ENCODE assay signal across 13 cellular contexts in the genomic region with DNA sequence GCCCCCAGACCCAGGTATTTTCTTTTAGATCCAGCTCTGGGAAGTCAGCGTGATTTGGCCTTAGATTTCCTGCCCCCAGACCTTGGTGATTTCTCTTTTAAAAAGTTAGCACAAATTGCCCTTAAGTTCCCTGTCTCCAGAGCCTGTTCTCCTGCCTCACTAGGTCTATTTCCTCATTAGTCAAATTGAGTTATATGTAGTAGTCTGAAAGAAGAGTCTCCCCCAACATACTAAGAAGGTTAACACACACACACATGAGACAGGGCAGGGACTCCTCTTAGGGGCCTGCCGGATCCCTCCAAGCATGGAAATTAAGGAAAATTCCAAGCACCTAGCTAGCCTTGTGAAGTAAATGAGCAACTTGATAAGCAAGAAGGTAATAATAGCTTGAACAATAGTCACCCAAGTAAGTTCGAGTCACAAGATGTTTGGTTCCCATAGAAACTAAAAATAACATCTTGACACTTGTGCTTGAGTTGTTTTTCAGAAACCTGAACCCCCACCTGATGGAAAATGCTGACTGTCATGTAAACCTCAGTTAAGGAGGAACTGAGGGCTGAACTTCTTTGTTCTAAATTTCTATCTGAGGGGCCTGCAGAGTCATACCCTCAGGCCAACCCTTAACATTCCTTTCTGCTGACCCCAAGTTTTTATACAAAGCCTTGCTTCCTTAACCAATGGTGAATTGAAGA. TPM values are rescaled to one million over a fixed set of nuclear protein-coding genes. Genes with fewer than 3 reads are reported as not detected.
DNase-seq lines count a peak whose midpoint lies in the region; ATAC-seq, FAIRE-seq and TF ChIP-seq lines count a peak whose summit lies in the region.
"Had no signal": no experiment of that assay in that cellular context is flagged by ENCODE, and none has a peak within 500 bp of the region (broad histone marks: within the 10 kb centered on the region; RNA-seq: fewer than 3 reads in every experiment).

No MANE protein-coding gene starts in this region.

- no peak for TF ChIP-seq POLR2A in H54 (IDR thresholded peaks at IDR 0.05; ENCODE audit: low read depth, low read length)

- intact Hi-C loops in activated CD8-positive, alpha-beta T cell treated with anti-CD3 and anti-CD28 coated beads for 36 hours (cut with micrococcal nuclease) = no loop called here

- CTCF ChIA-PET in activated CD8-positive, alpha-beta T cell treated with anti-CD3 and anti-CD28 coated beads for 36 hours (lab: Charles Lee) = no interaction called here

- H3K27ac Mint-ChIP-seq in stimulated activated naive CD8-positive, alpha-beta T cell treated with anti-CD3 and anti-CD28 coated beads, Interleukin-15, amount 100 ng/mL, for 72 hours = peak overlapping the region in 1 of 2 donors; percentile 56
- H3K27ac Mint-ChIP-seq in activated CD8-positive, alpha-beta T cell treated with anti-CD3 and anti-CD28 coated beads for 36 hours = peak overlapping the region; percentile 64

- H3K4me3 Mint-ChIP-seq in stimulated activated naive CD8-positive, alpha-beta T cell treated with anti-CD3 and anti-CD28 coated beads, Interleukin-15, amount 100 ng/mL, for 72 hours = no peak overlapping the region
- H3K4me3 Mint-ChIP-seq in activated CD8-positive, alpha-beta T cell treated with anti-CD3 and anti-CD28 coated beads for 36 hours = no peak overlapping the region

- H3K27me3 Mint-ChIP-seq in stimulated activated naive CD8-positive, alpha-beta T cell treated with anti-CD3 and anti-CD28 coated beads, Interleukin-15, amount 100 ng/mL, for 72 hours = no peaks in the 10 kb centered on the region
- H3K27me3 Mint-ChIP-seq in activated CD8-positive, alpha-beta T cell treated with anti-CD3 and anti-CD28 coated beads for 36 hours = no peaks in the 10 kb centered on the region

- peaks cover 16% of the 10 kb centered on the region for H3K4me1 Mint-ChIP-seq in stimulated activated naive CD8-positive, alpha-beta T cell treated with anti-CD3 and anti-CD28 coated beads, Interleukin-15, amount 100 ng/mL, for 72 hours
- peaks cover 13% of the 10 kb centered on the region for H3K4me1 Mint-ChIP-seq in activated CD8-positive, alpha-beta T cell treated with anti-CD3 and anti-CD28 coated beads for 36 hours (ENCODE audit: low read depth)

- no peak for FAIRE-seq in H54 (lab: Jason Lieb, UNC)

- peak; percentile 34 for ATAC-seq in stimulated activated naive CD8-positive, alpha-beta T cell treated with anti-CD3 and anti-CD28 coated beads, Interleukin-15, Interleukin-2, amounts not matched to agents 100 U/mL and 50 U/mL, for 24 hours
- ATAC-seq in stimulated activated naive CD8-positive, alpha-beta T cell treated with anti-CD3 and anti-CD28 coated beads, Interleukin-15, amount 100 ng/mL, for 72 hours = no peak
- ATAC-seq in activated CD8-positive, alpha-beta T cell treated with anti-CD3 and anti-CD28 coated beads for 36 hours = peak; percentile 55
- ATAC-seq in HG03045 (IDR thresholded peaks at IDR 0.05; ENCODE audit: unreplicated experiment) = no peak
- ATAC-seq: heart left ventricle had no signal

- TF ChIP-seq CTCF in activated CD8-positive, alpha-beta T cell treated with anti-CD3 and anti-CD28 coated beads for 36 hours (IDR thresholded peaks at IDR 0.05) = no peak

- peaks cover 53% of the 10 kb centered on the region for H3K36me3 Mint-ChIP-seq in activated CD8-positive, alpha-beta T cell treated with anti-CD3 and anti-CD28 coated beads for 36 hours (ENCODE audit: low read depth)

- DNase-seq in stimulated activated naive CD8-positive, alpha-beta T cell treated with anti-CD3 and anti-CD28 coated beads, Interleukin-15, Interleukin-2, amounts not matched to agents 100 U/mL and 50 U/mL, for 24 hours = no peak
- no peak for DNase-seq in stimulated activated naive CD8-positive, alpha-beta T cell treated with anti-CD3 and anti-CD28 coated beads, Interleukin-15, amount 100 ng/mL, for 72 hours
- DNase-seq in activated CD8-positive, alpha-beta T cell treated with anti-CD3 and anti-CD28 coated beads for 36 hours = no peak
- DNase-seq in kidney tubule cell (ENCODE audit: low spot score) (peak; percentile 87), medulla oblongata (ENCODE audit: extremely low spot score) (no peak), H54 (ENCODE audit: insufficient read length, low spot score) (no peak), GF-D8 (lab: John Stamatoyannopoulos, UW) (no peak)
- DNase-seq: heart left ventricle; NCI-H1092; NCI-H510A; posterior cingulate gyrus; stimulated activated CD4-positive, alpha-beta T cell treated with anti-CD3 and anti-CD28 coated beads, Interleukin-1b, Interleukin-23, amount 100 ng/mL, for 48 hours had no signal

- POLR2A ChIA-PET in activated CD8-positive, alpha-beta T cell treated with anti-CD3 and anti-CD28 coated beads for 36 hours (lab: Charles Lee) = interaction anchor here (0.6 to 1.3 kb wide), 2 partner anchors 8 to 72 kb away, joined by 3 read pairs; no protein-coding TSS in a partner anchor

- peaks cover 4 to 7% of the 10 kb centered on the region in 2 donors for H3K9me3 Mint-ChIP-seq in stimulated activated naive CD8-positive, alpha-beta T cell treated with anti-CD3 and anti-CD28 coated beads, Interleukin-15, amount 100 ng/mL, for 72 hours
- peaks cover 3% of the 10 kb centered on the region for H3K9me3 Mint-ChIP-seq in activated CD8-positive, alpha-beta T cell treated with anti-CD3 and anti-CD28 coated beads for 36 hours

RNA-seq across cellular contexts. Expression of a gene that starts 51.6 kb away (rescaled TPM):
- 100 to 1,000 TPM; 216 to 221 TPM for total RNA-seq in activated CD8-positive, alpha-beta T cell treated with anti-CD3 and anti-CD28 coated beads for 36 hours

Comparison
In these comparisons a context has a peak if more than half of its experiments do, and no peak if none do; other contexts are left out.
1. ATAC-seq: peak in stimulated activated naive CD8-positive, alpha-beta T cell treated with anti-CD3 and anti-CD28 coated beads, Interleukin-15, Interleukin-2, amounts not matched to agents 100 U/mL and 50 U/mL, for 24 hours (single experiment) and activated CD8-positive, alpha-beta T cell treated with anti-CD3 and anti-CD28 coated beads for 36 hours (single experiment); none in stimulated activated naive CD8-positive, alpha-beta T cell treated with anti-CD3 and anti-CD28 coated beads, Interleukin-15, amount 100 ng/mL, for 72 hours (single experiment) and HG03045 (single experiment).